8 cellular contexts compared by ENCODE assay signal in the genomic region with DNA sequence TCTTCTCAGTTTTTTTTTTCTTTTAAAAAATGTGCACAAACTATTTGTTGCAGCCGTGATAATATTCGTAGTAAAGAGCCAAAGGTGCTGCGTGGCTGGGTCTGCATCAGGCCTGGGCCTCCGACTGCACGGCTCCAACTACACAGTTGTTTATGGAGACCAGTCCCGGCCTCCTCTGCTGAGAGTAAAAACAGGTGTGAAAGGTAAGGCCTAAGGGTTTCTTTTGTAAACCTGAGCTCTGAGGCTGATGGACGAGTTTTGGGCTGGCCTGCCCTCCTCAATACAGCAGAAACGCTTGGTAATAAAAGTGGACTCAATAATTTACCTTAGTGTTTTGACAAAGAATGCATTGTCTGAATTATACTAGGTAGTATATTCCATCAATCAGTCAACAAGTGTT. TPM values are rescaled to one million over a fixed set of nuclear protein-coding genes. Genes with fewer than 3 reads are reported as not detected.
DNase-seq lines count a peak whose midpoint lies in the region; ATAC-seq and TF ChIP-seq lines count a peak whose summit lies in the region.

No MANE protein-coding gene starts in this region.

- H3K9me3 Mint-ChIP-seq in CD8-positive, alpha-beta memory T cell: no peaks in the 10 kb centered on the region

- no peaks in the 10 kb centered on the region for H3K9me3 ChIP-seq in CD8-positive, alpha-beta memory T cell (ENCODE audit: low read length)
- no peaks in the 10 kb centered on the region for H3K9me3 ChIP-seq in ovary

- no peak for TF ChIP-seq EP300 in ovary (IDR thresholded peaks at IDR 0.05)

- POLR2A ChIA-PET in CD8-positive, alpha-beta memory T cell (lab: Charles Lee): interaction anchor here (0.6 kb wide), 1 partner anchor 11 kb away, joined by 3 read pairs; no protein-coding TSS in a partner anchor

- H3K4me1 Mint-ChIP-seq in CD8-positive, alpha-beta memory T cell: peaks cover 62 to 76% (median 73%) of the 10 kb centered on the region in 3 donors

- no peaks in the 10 kb centered on the region for H3K27me3 ChIP-seq in CD8-positive, alpha-beta memory T cell (ENCODE audit: insufficient read depth, low read length, poor library complexity, severe bottlenecking)
- H3K27me3 ChIP-seq in dorsolateral prefrontal cortex (no peaks in the 10 kb centered on the region), ovary (no peaks in the 10 kb centered on the region)

- peak overlapping the region; percentile 3 for H3K4me3 ChIP-seq in CD8-positive, alpha-beta memory T cell (ENCODE audit: low read length)
- H3K4me3 ChIP-seq in dorsolateral prefrontal cortex: peak overlapping the region; percentile 54 to 96 (median 79)
- H3K4me3 ChIP-seq in ovary: peak overlapping the region; percentile 60

- TF ChIP-seq CTCF in dorsolateral prefrontal cortex (IDR thresholded peaks at IDR 0.05 in 54 of 56, conservative IDR thresholded peaks at IDR 0.05 in 2 of 56; ENCODE audit: low read depth in 1 of 56, partially characterized antibody in 56 of 56) (no peak), ovary (IDR thresholded peaks at IDR 0.05) (no peak)

- peak overlapping the region; percentile 87 to 97 (median 93) for H3K4me3 Mint-ChIP-seq in CD8-positive, alpha-beta memory T cell

- no peak for ATAC-seq in HG02798 (IDR thresholded peaks at IDR 0.05; ENCODE audit: poor library complexity, unreplicated experiment)

- no peaks in the 10 kb centered on the region for H3K36me3 ChIP-seq in CD8-positive, alpha-beta memory T cell (ENCODE audit: insufficient read depth, low read length)
- no peaks in the 10 kb centered on the region for H3K36me3 ChIP-seq in ovary

- intact Hi-C loops in dorsolateral prefrontal cortex (cut with DNase I): no loop called here
- intact Hi-C loops in ovary (cut with DNase I): loop anchor here in 2 of 4 donors (10.0 kb wide), 2 partner anchors 111 to 209 kb away; a partner anchor contains a TSS

- peaks cover 47% of the 10 kb centered on the region for H3K4me1 ChIP-seq in CD8-positive, alpha-beta memory T cell (ENCODE audit: insufficient read depth, low read length)
- H3K4me1 ChIP-seq in ovary (ENCODE audit: insufficient read depth): peaks cover 19% of the 10 kb centered on the region

- 7 to 22% (median 8%) methylated on average over 8 of the region's 8 CpGs for WGBS in ovary, 3 donors

- peak overlapping the region; percentile 78 for H3K27ac ChIP-seq in CD8-positive, alpha-beta memory T cell (ENCODE audit: low read depth, low read length)
- H3K27ac ChIP-seq in dorsolateral prefrontal cortex (peak overlapping the region in 55 of 59 donors; percentile 0 to 97 (median 92)), ovary (peak overlapping the region in 1 of 2 donors; percentile 85)

- peaks cover 0 to 23% (median 8%) of the 10 kb centered on the region in 3 donors for H3K36me3 Mint-ChIP-seq in CD8-positive, alpha-beta memory T cell

- H3K27ac Mint-ChIP-seq in CD8-positive, alpha-beta memory T cell: peak overlapping the region; percentile 94 to 99 (median 98)

- TF ChIP-seq POLR2A in ovary (IDR thresholded peaks at IDR 0.05): no peak

- CTCF ChIA-PET in CD8-positive, alpha-beta memory T cell (lab: Charles Lee): interaction anchor here (2.3 to 4.6 kb wide), 3 partner anchors 11 to 133 kb away, joined by 7 to 23 read pairs (median 10); no protein-coding TSS in a partner anchor

- H3K27me3 Mint-ChIP-seq in CD8-positive, alpha-beta memory T cell: no peaks in the 10 kb centered on the region

- DNase-seq in CD8-positive, alpha-beta memory T cell: no peak
- peak; percentile 48 for DNase-seq in NCI-H510A (lab: John Stamatoyannopoulos, UW)
- peak in 1 of 10 donors; percentile 34 for DNase-seq in dorsolateral prefrontal cortex
- DNase-seq in ovary: no peak
- DNase-seq in SIG-M5 treated with dmso at 0.1 percent for 504 hours (lab: John Stamatoyannopoulos, UW; ENCODE audit: unreplicated experiment): no peak
- no peak for DNase-seq in DMS79 treated with DMSO at 0.1 percent for 48 hours (lab: John Stamatoyannopoulos, UW)
- no peak for DNase-seq in A172 (ENCODE audit: low spot score)

RNA-seq across cellular contexts. Expression of a gene that starts 3.9 kb away (rescaled TPM):
- 10 to 100 TPM; 17.7 to 17.8 TPM for total RNA-seq in CD8-positive, alpha-beta memory T cell
- 15.9 TPM for polyA plus RNA-seq in CD8-positive, alpha-beta memory T cell
- total RNA-seq in dorsolateral prefrontal cortex (100 to 1,000 TPM in 119 of 120 experiments, 10 to 100 TPM in 1; 96.2 to 275 (median 181) TPM), ovary (100 to 1,000 TPM in 1 of 7 donors, 10 to 100 TPM in 6; 65.5 to 110 (median 97.8) TPM)
- polyA plus RNA-seq in ovary: 10 to 100 TPM; 43.7 to 53.3 TPM
- 176 and 204 TPM in 2 replicates for total RNA-seq in A172 (2014; rRNA removed; shearing (Covaris generic))

Comparison
In these comparisons a context has a peak if more than half of its experiments do, and no peak if none do; other contexts are left out.
1. H3K4me3 ChIP-seq: peak in every context shown above with its lines; median percentile 79 in dorsolateral prefrontal cortex; 60 in ovary; 3 in CD8-positive, alpha-beta memory T cell.